8 cellular contexts compared by ENCODE assay signal in the genomic region with DNA sequence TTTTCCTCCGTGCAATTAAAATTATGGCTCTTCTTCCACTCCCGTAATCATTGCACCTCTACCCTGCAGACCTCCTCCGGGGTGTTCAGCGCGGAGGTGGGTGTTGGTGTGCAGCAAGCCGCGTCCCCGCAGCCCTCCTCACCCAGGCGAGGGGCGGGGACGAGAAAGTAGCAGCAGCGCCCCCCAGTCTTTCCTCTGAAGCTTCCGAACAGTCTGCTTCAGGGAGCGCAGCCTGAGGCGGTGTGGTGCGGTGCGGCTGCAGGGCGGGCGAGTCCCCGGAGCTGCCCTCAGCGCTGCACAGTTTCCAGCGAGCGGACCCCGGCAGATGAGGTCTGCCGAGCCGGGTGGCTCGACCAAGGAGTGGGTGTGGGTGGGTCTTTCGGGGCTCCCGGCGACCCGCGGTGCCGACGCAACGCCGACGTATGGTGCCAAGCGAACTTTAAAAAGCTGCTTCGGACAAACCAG. TPM values are rescaled to one million over a fixed set of nuclear protein-coding genes. Genes with fewer than 3 reads are reported as not detected.
DNase-seq lines count a peak whose midpoint lies in the region; ATAC-seq and TF ChIP-seq lines count a peak whose summit lies in the region.

A gene with protein sequence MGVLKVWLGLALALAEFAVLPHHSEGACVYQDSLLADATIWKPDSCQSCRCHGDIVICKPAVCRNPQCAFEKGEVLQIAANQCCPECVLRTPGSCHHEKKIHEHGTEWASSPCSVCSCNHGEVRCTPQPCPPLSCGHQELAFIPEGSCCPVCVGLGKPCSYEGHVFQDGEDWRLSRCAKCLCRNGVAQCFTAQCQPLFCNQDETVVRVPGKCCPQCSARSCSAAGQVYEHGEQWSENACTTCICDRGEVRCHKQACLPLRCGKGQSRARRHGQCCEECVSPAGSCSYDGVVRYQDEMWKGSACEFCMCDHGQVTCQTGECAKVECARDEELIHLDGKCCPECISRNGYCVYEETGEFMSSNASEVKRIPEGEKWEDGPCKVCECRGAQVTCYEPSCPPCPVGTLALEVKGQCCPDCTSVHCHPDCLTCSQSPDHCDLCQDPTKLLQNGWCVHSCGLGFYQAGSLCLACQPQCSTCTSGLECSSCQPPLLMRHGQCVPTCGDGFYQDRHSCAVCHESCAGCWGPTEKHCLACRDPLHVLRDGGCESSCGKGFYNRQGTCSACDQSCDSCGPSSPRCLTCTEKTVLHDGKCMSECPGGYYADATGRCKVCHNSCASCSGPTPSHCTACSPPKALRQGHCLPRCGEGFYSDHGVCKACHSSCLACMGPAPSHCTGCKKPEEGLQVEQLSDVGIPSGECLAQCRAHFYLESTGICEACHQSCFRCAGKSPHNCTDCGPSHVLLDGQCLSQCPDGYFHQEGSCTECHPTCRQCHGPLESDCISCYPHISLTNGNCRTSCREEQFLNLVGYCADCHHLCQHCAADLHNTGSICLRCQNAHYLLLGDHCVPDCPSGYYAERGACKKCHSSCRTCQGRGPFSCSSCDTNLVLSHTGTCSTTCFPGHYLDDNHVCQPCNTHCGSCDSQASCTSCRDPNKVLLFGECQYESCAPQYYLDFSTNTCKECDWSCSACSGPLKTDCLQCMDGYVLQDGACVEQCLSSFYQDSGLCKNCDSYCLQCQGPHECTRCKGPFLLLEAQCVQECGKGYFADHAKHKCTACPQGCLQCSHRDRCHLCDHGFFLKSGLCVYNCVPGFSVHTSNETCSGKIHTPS (N-terminal part only) (plus strand): TSS at position 189 of the 465 bp plus-strand sequence. CDS start 687 bp downstream, outside the sequence.

- WGBS in heart right ventricle, 2 donors = 0 to 1% methylated on average over 32 to 39 of the region's 39 CpGs

- peak within 1 kb of the TSS; percentile 74 for H3K4me3 Mint-ChIP-seq in activated naive CD4-positive, alpha-beta T cell treated with anti-CD3 and anti-CD28 coated beads, Interleukin-2, amount 10 ng/mL, durations not matched to agents 7 days and 5 days

- peak within 1 kb of the TSS; percentile 98 for H3K4me2 ChIP-seq in parathyroid adenoma (ENCODE audit: low read length)

- no peaks in the 10 kb centered on the region for H3K9me3 Mint-ChIP-seq in activated naive CD4-positive, alpha-beta T cell treated with anti-CD3 and anti-CD28 coated beads, Interleukin-2, amount 10 ng/mL, durations not matched to agents 7 days and 5 days

- DNase-seq in HAP-1 (ENCODE audit: low spot score in 2 of 2) (peak; percentile 43 to 78), NCI-H1930 (lab: John Stamatoyannopoulos, UW) (peak; percentile 66 to 71), heart right ventricle (peak; percentile 28 to 38), GM19240 (ENCODE audit: insufficient read length, low spot score) (no peak)
- peak; percentile 34 for DNase-seq in activated naive CD4-positive, alpha-beta T cell treated with anti-CD3 and anti-CD28 coated beads, Interleukin-2, amount 10 ng/mL, durations not matched to agents 7 days and 5 days
- DNase-seq in stimulated activated naive CD4-positive, alpha-beta T cell treated with Interleukin-2 at 50 U/mL for 16 hours (lab: John Stamatoyannopoulos, UW) = no peak

- H3K27ac Mint-ChIP-seq in activated naive CD4-positive, alpha-beta T cell treated with anti-CD3 and anti-CD28 coated beads, Interleukin-2, amount 10 ng/mL, durations not matched to agents 7 days and 5 days = peak within 1 kb of the TSS; percentile 57

- H3K27ac ChIP-seq in heart right ventricle = peak within 1 kb of the TSS; percentile 35 to 93 (median 82)
- H3K27ac ChIP-seq in parathyroid adenoma = peak within 1 kb of the TSS; percentile 61

- H3K36me3 Mint-ChIP-seq in activated naive CD4-positive, alpha-beta T cell treated with anti-CD3 and anti-CD28 coated beads, Interleukin-2, amount 10 ng/mL, durations not matched to agents 7 days and 5 days = peaks cover 1% of the 10 kb centered on the region

- CTCF ChIA-PET in activated naive CD4-positive, alpha-beta T cell treated with anti-CD3 and anti-CD28 coated beads, Interleukin-2, amount 10 ng/mL, durations not matched to agents 7 days and 5 days (lab: Charles Lee) = interaction anchor here (0.8 kb wide), 1 partner anchor 202 kb away, joined by 3 read pairs; no protein-coding TSS in a partner anchor

- H3K79me2 ChIP-seq in parathyroid adenoma = no peaks in the 10 kb centered on the region

- peak within 1 kb of the TSS; percentile 81 for H2AFZ ChIP-seq in parathyroid adenoma

- H3K4me1 Mint-ChIP-seq in activated naive CD4-positive, alpha-beta T cell treated with anti-CD3 and anti-CD28 coated beads, Interleukin-2, amount 10 ng/mL, durations not matched to agents 7 days and 5 days = peaks cover 30% of the 10 kb centered on the region

- intact Hi-C loops in heart right ventricle (cut with DNase I) = loop anchor here in 6 of 10 donors (5.0 to 10.0 kb wide), 4 partner anchors 62 to 460 kb away; no protein-coding TSS in a partner anchor

- peak; percentile 38 to 77 (median 70) for ATAC-seq in heart right ventricle

- peak within 1 kb of the TSS; percentile 67 for H3K4me3 ChIP-seq in HAP-1
- H3K4me3 ChIP-seq in heart right ventricle = peak within 1 kb of the TSS; percentile 54 to 77 (median 70)
- peak within 1 kb of the TSS; percentile 80 for H3K4me3 ChIP-seq in parathyroid adenoma (ENCODE audit: low read depth, low read length)

- in situ Hi-C loops in HAP-1 (cut with MboI; ENCODE audit: low sequenced_read_pairs) = no loop called here

- H3K36me3 ChIP-seq in ES-I3 (ENCODE audit: insufficient read depth, low read length) (no peaks in the 10 kb centered on the region), HAP-1 (replicated peaks) (no peaks in the 10 kb centered on the region; the same call in 1 of the 2 replicates), heart right ventricle (no peaks in the 10 kb centered on the region), parathyroid adenoma (ENCODE audit: control insufficient read depth, insufficient read depth, low read length) (no peaks in the 10 kb centered on the region)

- H3K4me1 ChIP-seq in ES-I3 (ENCODE audit: insufficient read depth, low read length) = peaks cover 3% of the 10 kb centered on the region; the same call in 1 of the 2 replicates
- H3K4me1 ChIP-seq in HAP-1 = peaks cover 9% of the 10 kb centered on the region
- H3K4me1 ChIP-seq in heart right ventricle = peaks cover 0 to 37% (median 16%) of the 10 kb centered on the region in 9 donors
- H3K4me1 ChIP-seq in parathyroid adenoma = no peaks in the 10 kb centered on the region

- H3K27me3 ChIP-seq in HAP-1 (ENCODE audit: low read depth) (peaks cover 12% of the 10 kb centered on the region), heart right ventricle (peaks cover 0 to 71% (median 0%) of the 10 kb centered on the region in 7 donors), parathyroid adenoma (ENCODE audit: control insufficient read depth, insufficient read depth, low read length) (no peaks in the 10 kb centered on the region)

- H3K9me3 ChIP-seq in ES-I3 (ENCODE audit: control insufficient read depth, insufficient read depth, low read length) (no peaks in the 10 kb centered on the region), HAP-1 (no peaks in the 10 kb centered on the region), heart right ventricle (no peaks in the 10 kb centered on the region), parathyroid adenoma (ENCODE audit: control insufficient read depth, low read length) (no peaks in the 10 kb centered on the region)

- H3K27me3 Mint-ChIP-seq in activated naive CD4-positive, alpha-beta T cell treated with anti-CD3 and anti-CD28 coated beads, Interleukin-2, amount 10 ng/mL, durations not matched to agents 7 days and 5 days = peaks cover 68% of the 10 kb centered on the region

- peak in 2 of 9 donors; percentile 19 for TF ChIP-seq CTCF in heart right ventricle (IDR thresholded peaks at IDR 0.05)
- no peak for TF ChIP-seq CTCF in parathyroid adenoma (IDR thresholded peaks at IDR 0.05)

- H3K9ac ChIP-seq in ES-I3 (ENCODE audit: low read depth, low read length) (peak within 1 kb of the TSS; percentile 84), parathyroid adenoma (no peak within 1 kb of the TSS)

RNA-seq across cellular contexts. Expression of the gene that starts here (rescaled TPM):
- 1 to 10 TPM; 1.3 to 6.2 (median 3.3) TPM for total RNA-seq in heart right ventricle
- polyA plus RNA-seq in heart right ventricle = 1 to 10 TPM in 1 of 2 donors, under 1 TPM in 1; 0.93 to 1.5 TPM

Comparison
In these comparisons a context has a peak if more than half of its experiments do, and no peak if none do; other contexts are left out.
1. DNase-seq: peak in HAP-1 (2 of 2), NCI-H1930 (2 of 2), activated naive CD4-positive, alpha-beta T cell treated with anti-CD3 and anti-CD28 coated beads, Interleukin-2, amount 10 ng/mL, durations not matched to agents 7 days and 5 days (single experiment) and heart right ventricle (2 of 2); none in GM19240 (single experiment) and stimulated activated naive CD4-positive, alpha-beta T cell treated with Interleukin-2 at 50 U/mL for 16 hours (single experiment).
2. Peak in every context shown above with its lines, with median percentiles within 50 percentile points of each other: H3K4me3 ChIP-seq.